20 cellular contexts compared by ENCODE assay signal in the genomic region with DNA sequence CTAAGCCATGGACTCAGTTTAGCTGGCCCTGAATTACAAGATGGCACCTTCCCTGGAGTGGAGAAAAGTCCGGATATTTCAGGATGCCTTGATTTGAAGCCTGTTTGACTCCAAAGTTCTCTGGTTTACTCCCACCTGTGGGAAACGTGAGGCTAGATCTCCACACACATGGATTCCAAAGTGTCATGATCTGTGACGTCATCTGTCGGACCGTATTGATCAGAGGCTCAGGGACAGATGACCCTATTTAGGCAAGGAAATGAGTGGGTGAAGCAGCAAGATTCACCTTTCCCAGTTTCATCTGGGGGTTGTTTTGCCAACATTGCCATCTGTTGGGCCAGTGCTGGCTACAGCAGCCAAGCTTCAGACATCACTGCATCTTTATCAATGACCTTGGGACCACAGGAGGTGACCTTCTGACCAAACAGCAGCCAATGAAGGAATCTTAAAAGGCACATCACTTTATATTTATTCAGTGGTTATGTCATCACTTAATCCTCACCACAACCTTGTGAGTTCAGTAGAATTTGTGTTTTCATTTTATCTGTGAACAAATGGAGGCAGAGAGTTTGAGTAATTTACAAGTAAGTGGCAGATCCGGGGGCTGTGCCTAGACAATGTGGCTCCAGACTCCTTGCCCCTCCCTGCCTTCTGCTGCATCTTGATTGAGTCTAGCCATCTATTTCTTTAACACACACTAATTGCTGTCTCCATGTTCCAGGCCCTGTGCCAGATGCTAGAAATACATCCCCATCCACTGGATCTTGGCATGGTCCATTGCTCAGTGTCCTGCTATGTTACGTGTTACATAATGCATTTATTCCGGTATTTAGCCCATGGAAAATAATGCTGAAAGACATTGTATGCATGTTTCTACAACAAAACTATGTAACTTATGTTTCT. TPM values are rescaled to one million over a fixed set of nuclear protein-coding genes. Genes with fewer than 3 reads are reported as not detected.
DNase-seq lines count a peak whose midpoint lies in the region; ATAC-seq and TF ChIP-seq lines count a peak whose summit lies in the region.
"Had no signal": no experiment of that assay in that cellular context is flagged by ENCODE, and none has a peak within 500 bp of the region (broad histone marks: within the 10 kb centered on the region; RNA-seq: fewer than 3 reads in every experiment).

No MANE protein-coding gene starts in this region.

- no peaks in the 10 kb centered on the region for H4K20me1 ChIP-seq in GM23338 (replicated peaks; ENCODE audit: insufficient read depth)

- H3K79me2 ChIP-seq in GM23338 (replicated peaks; ENCODE audit: insufficient read depth), result no peaks in the 10 kb centered on the region

- H3K36me3 Mint-ChIP-seq in GM23338 (ENCODE audit: low read depth), result no peaks in the 10 kb centered on the region; the same call in 2 of the 3 replicates
- no peaks in the 10 kb centered on the region for H3K36me3 Mint-ChIP-seq in stimulated activated effector memory CD8-positive, alpha-beta T cell treated with anti-CD3 and anti-CD28 coated beads, Interleukin-12 subunit alpha, Interleukin-12 subunit beta, amount 100 ng/mL, for 72 hours

- H2AFZ ChIP-seq in GM23338, result no peak overlapping the region

- H3K27me3 ChIP-seq in GM23338 (ENCODE audit: insufficient read depth) (peaks cover 54% of the 10 kb centered on the region), brain microvascular endothelial cell (replicated peaks) (peaks cover 2% of the 10 kb centered on the region)
- H3K27me3 ChIP-seq: BE2C had no signal

- peaks cover 37% of the 10 kb centered on the region for H3K27me3 Mint-ChIP-seq in GM23338 (ENCODE audit: insufficient read depth, low read depth, poor library complexity)

- DNase-seq in DMS 273 (lab: John Stamatoyannopoulos, UW; ENCODE audit: unreplicated experiment), result peak; percentile 24
- DNase-seq in DMS 273 treated with DMSO at 0.1 percent for 48 hours (lab: John Stamatoyannopoulos, UW), result no peak
- no peak for DNase-seq in GM23338 (ENCODE audit: low spot score)
- DNase-seq in brain microvascular endothelial cell, result no peak
- DNase-seq in inferior parietal cortex (ENCODE audit: extremely low spot score), result peak; percentile 38
- DNase-seq in activated CD4-positive, alpha-beta T cell treated with anti-CD3 and anti-CD28 coated beads, Interleukin-2, amount 50 U/mL, for 48 hours, result no peak
- DNase-seq in stimulated activated effector memory CD8-positive, alpha-beta T cell treated with anti-CD3 and anti-CD28 coated beads, Interleukin-12 subunit alpha, Interleukin-12 subunit beta, amount 100 ng/mL, for 72 hours (ENCODE audit: low spot score in 2 of 2), result no peak
- DNase-seq in stimulated activated CD8-positive, alpha-beta memory T cell treated with anti-CD3 and anti-CD28 coated beads, Interleukin-4, amount 100 ng/mL, for 48 hours, result no peak
- DNase-seq: BE2C; Calu3; CD4-positive, alpha-beta T cell; DMS79; HCEC 1CT; MV-4-11; NCI-H1436; NCI-H2081; NCI-H510A treated with DMSO at 0.1 percent for 48 hours; SHP77 treated with DMSO at 0.1 percent for 48 hours had no signal

- H3K27ac ChIP-seq in GM23338 (ENCODE audit: low read depth) (no peak overlapping the region), brain microvascular endothelial cell (no peak overlapping the region)
- H3K27ac ChIP-seq: 22Rv1 had no signal

- in situ Hi-C loops in brain microvascular endothelial cell (cut with HindIII; ENCODE audit: low pct_ligation_motif_present, low sequenced_read_pairs), result loop anchor here (25.0 kb wide), 1 partner anchor 437 kb away; no protein-coding TSS in a partner anchor

- ATAC-seq in GM23338, result no peak
- no peak for ATAC-seq in stimulated activated effector memory CD8-positive, alpha-beta T cell treated with anti-CD3 and anti-CD28 coated beads, Interleukin-12 subunit alpha, Interleukin-12 subunit beta, amount 100 ng/mL, for 72 hours

- no peak overlapping the region for H3K4me2 ChIP-seq in GM23338

- H3K4me3 ChIP-seq in GM23338, result no peak overlapping the region
- no peak overlapping the region for H3K4me3 ChIP-seq in brain microvascular endothelial cell (ENCODE audit: low read depth, low read length)

- H3F3A ChIP-seq in GM23338 (replicated peaks; ENCODE audit: low read depth), result no peaks in the 10 kb centered on the region

- H3K27ac Mint-ChIP-seq in GM23338, result no peak overlapping the region
- no peak overlapping the region for H3K27ac Mint-ChIP-seq in stimulated activated effector memory CD8-positive, alpha-beta T cell treated with anti-CD3 and anti-CD28 coated beads, Interleukin-12 subunit alpha, Interleukin-12 subunit beta, amount 100 ng/mL, for 72 hours
- H3K27ac Mint-ChIP-seq: CD4-positive, alpha-beta T cell had no signal

- peaks cover 24% of the 10 kb centered on the region for H3K4me1 ChIP-seq in GM23338 (ENCODE audit: insufficient read depth)
- H3K4me1 ChIP-seq: BE2C had no signal

- no peaks in the 10 kb centered on the region for H3K9me2 ChIP-seq in GM23338 (ENCODE audit: insufficient read depth)

- TF ChIP-seq CTCF in GM23338 (conservative IDR thresholded peaks at IDR 0.05; ENCODE audit: low read depth in 2 of 2) (peak; percentile 10 to 37; a peak in 3 of 4 replicates), brain microvascular endothelial cell (IDR thresholded peaks at IDR 0.05; ENCODE audit: low read depth, low read length, missing control alignments) (peak; percentile 22)

- H3K4me1 Mint-ChIP-seq in GM23338, result peaks cover 19% of the 10 kb centered on the region
- peaks cover 11% of the 10 kb centered on the region for H3K4me1 Mint-ChIP-seq in stimulated activated effector memory CD8-positive, alpha-beta T cell treated with anti-CD3 and anti-CD28 coated beads, Interleukin-12 subunit alpha, Interleukin-12 subunit beta, amount 100 ng/mL, for 72 hours

- H3K36me3 ChIP-seq in GM23338 (ENCODE audit: insufficient read depth) (no peaks in the 10 kb centered on the region), brain microvascular endothelial cell (replicated peaks) (no peaks in the 10 kb centered on the region)
- H3K36me3 ChIP-seq: BE2C had no signal

- no peak overlapping the region for H3K4me3 Mint-ChIP-seq in GM23338
- H3K4me3 Mint-ChIP-seq in stimulated activated effector memory CD8-positive, alpha-beta T cell treated with anti-CD3 and anti-CD28 coated beads, Interleukin-12 subunit alpha, Interleukin-12 subunit beta, amount 100 ng/mL, for 72 hours, result no peak overlapping the region
- H3K4me3 Mint-ChIP-seq: CD4-positive, alpha-beta T cell had no signal

- H3K9me3 Mint-ChIP-seq in GM23338, result no peaks in the 10 kb centered on the region
- H3K9me3 Mint-ChIP-seq in stimulated activated effector memory CD8-positive, alpha-beta T cell treated with anti-CD3 and anti-CD28 coated beads, Interleukin-12 subunit alpha, Interleukin-12 subunit beta, amount 100 ng/mL, for 72 hours, result no peaks in the 10 kb centered on the region
- H3K9me3 Mint-ChIP-seq: CD4-positive, alpha-beta T cell had no signal

TF ChIP-seq in GM23338, 12 proteins besides CTCF, POLR2A, EP300 and RAD21 (continues in another document):
- TF ChIP-seq EZH2phosphoT487 (IDR thresholded peaks at IDR 0.05; ENCODE audit: unreplicated experiment) (no peak), EZH2 (IDR thresholded peaks at IDR 0.05; ENCODE audit: low read depth, unreplicated experiment) (no peak), ZNF331 (CRISPR knock-in tag; IDR thresholded peaks at IDR 0.05; ENCODE audit: low read depth) (no peak), POLR2AphosphoS5 (IDR thresholded peaks at IDR 0.05; ENCODE audit: low read depth) (no peak)

RNA-seq across cellular contexts. Expression of a gene that starts 1.5 kb away (rescaled TPM):
- total RNA-seq in GM23338 (2014; rRNA removed; shearing (Covaris generic)), result 4.4 and 13.6 TPM in 2 replicates
- 1.2 and 1.6 TPM in 2 replicates for polyA plus RNA-seq in GM23338 (2016; fragmentation: Nextera tagmentation; extraction: Ambion mirVana)
- total RNA-seq: Calu3; CD4-positive, alpha-beta T cell; HT-29 had no signal

Comparison
In these comparisons a context has a peak if more than half of its experiments do, and no peak if none do; other contexts are left out.
1. DNase-seq: peak in DMS 273 (single experiment) and inferior parietal cortex (single experiment); none in DMS 273 treated with DMSO at 0.1 percent for 48 hours (single experiment), GM23338 (single experiment), brain microvascular endothelial cell (single experiment), activated CD4-positive, alpha-beta T cell treated with anti-CD3 and anti-CD28 coated beads, Interleukin-2, amount 50 U/mL, for 48 hours (0 of 2), stimulated activated effector memory CD8-positive, alpha-beta T cell treated with anti-CD3 and anti-CD28 coated beads, Interleukin-12 subunit alpha, Interleukin-12 subunit beta, amount 100 ng/mL, for 72 hours (0 of 2) and stimulated activated CD8-positive, alpha-beta memory T cell treated with anti-CD3 and anti-CD28 coated beads, Interleukin-4, amount 100 ng/mL, for 48 hours (single experiment).